Comparison of ENCODE assay signal across 11 cellular contexts in genomic region chr6:138278326-138278725, GRCh38.
DNase-seq lines count a peak whose midpoint lies in the region; ATAC-seq and TF ChIP-seq lines count a peak whose summit lies in the region.
"Had no signal": no experiment of that assay in that cellular context is flagged by ENCODE, and none has a peak within 500 bp of the region (broad histone marks: within the 10 kb centered on the region; RNA-seq: fewer than 3 reads in every experiment).

No MANE protein-coding gene starts in this region.

- no peak overlapping the region for H3K27ac Mint-ChIP-seq in naive thymus-derived CD4-positive, alpha-beta T cell
- H3K27ac Mint-ChIP-seq in endothelial cell (ENCODE audit: unreplicated experiment): no peak overlapping the region
- H3K27ac Mint-ChIP-seq: dendritic cell treated with granulocyte-macrophage colony-stimulating factor and Interleukin-4, amounts not matched to agents 40 ng/mL and 50 ng/mL, for 4 days; T-helper 2 cell treated with Interferon-gamma antibody and Interleukin-4, amounts not matched to agents 5 μg/mL and 100 μg/mL, for 36 hours had no signal

- no peaks in the 10 kb centered on the region for H3K9me3 ChIP-seq in esophagus squamous epithelium
- no peaks in the 10 kb centered on the region for H3K9me3 ChIP-seq in naive thymus-derived CD4-positive, alpha-beta T cell (ENCODE audit: control insufficient read depth in 2 of 3, low read length in 3 of 3)

- H3K9me3 Mint-ChIP-seq in naive thymus-derived CD4-positive, alpha-beta T cell: no peaks in the 10 kb centered on the region
- no peaks in the 10 kb centered on the region for H3K9me3 Mint-ChIP-seq in endothelial cell (ENCODE audit: unreplicated experiment)
- H3K9me3 Mint-ChIP-seq: dendritic cell treated with granulocyte-macrophage colony-stimulating factor and Interleukin-4, amounts not matched to agents 40 ng/mL and 50 ng/mL, for 4 days; T-helper 2 cell treated with Interferon-gamma antibody and Interleukin-4, amounts not matched to agents 5 μg/mL and 100 μg/mL, for 36 hours had no signal

- POLR2A ChIA-PET in naive thymus-derived CD4-positive, alpha-beta T cell (lab: Charles Lee): no interaction called here

- no peaks in the 10 kb centered on the region for H3K36me3 Mint-ChIP-seq in naive thymus-derived CD4-positive, alpha-beta T cell
- peaks cover 4% of the 10 kb centered on the region for H3K36me3 Mint-ChIP-seq in endothelial cell (ENCODE audit: low read depth, unreplicated experiment)

- H3K27me3 ChIP-seq in esophagus squamous epithelium: no peaks in the 10 kb centered on the region
- H3K27me3 ChIP-seq in naive thymus-derived CD4-positive, alpha-beta T cell (ENCODE audit: control insufficient read depth in 2 of 2, insufficient read depth in 2 of 2, low read length in 2 of 2): no peaks in the 10 kb centered on the region

- peak in 5 of 6 experiments; percentile 12 to 55 (median 31) for TF ChIP-seq CTCF in esophagus squamous epithelium (IDR thresholded peaks at IDR 0.05)
- no peak for TF ChIP-seq CTCF in endothelial cell (IDR thresholded peaks at IDR 0.05; ENCODE audit: unreplicated experiment)

- H3K4me1 ChIP-seq in esophagus squamous epithelium: no peaks in the 10 kb centered on the region
- no peaks in the 10 kb centered on the region for H3K4me1 ChIP-seq in naive thymus-derived CD4-positive, alpha-beta T cell (ENCODE audit: control insufficient read depth in 2 of 2, insufficient read depth in 2 of 2, low read length in 2 of 2)

- H3K4me3 Mint-ChIP-seq in naive thymus-derived CD4-positive, alpha-beta T cell: no peak overlapping the region
- H3K4me3 Mint-ChIP-seq in endothelial cell (ENCODE audit: unreplicated experiment): no peak overlapping the region
- H3K4me3 Mint-ChIP-seq: dendritic cell treated with granulocyte-macrophage colony-stimulating factor and Interleukin-4, amounts not matched to agents 40 ng/mL and 50 ng/mL, for 4 days; T-helper 2 cell treated with Interferon-gamma antibody and Interleukin-4, amounts not matched to agents 5 μg/mL and 100 μg/mL, for 36 hours had no signal

- intact Hi-C loops in esophagus squamous epithelium (cut with DNase I): no loop called here
- intact Hi-C loops in naive thymus-derived CD4-positive, alpha-beta T cell (cut with micrococcal nuclease): no loop called here

- H3K4me3 ChIP-seq in esophagus squamous epithelium: no peak overlapping the region
- H3K4me3 ChIP-seq in naive thymus-derived CD4-positive, alpha-beta T cell (ENCODE audit: low read length): no peak overlapping the region

- DNase-seq in EL: peak; percentile 23
- DNase-seq in NCI-H526 (lab: John Stamatoyannopoulos, UW): peak; percentile 22 to 53
- DNase-seq in esophagus squamous epithelium (lab: John Stamatoyannopoulos, UW): no peak
- no peak for DNase-seq in naive thymus-derived CD4-positive, alpha-beta T cell
- DNase-seq in NCI-H446 (lab: John Stamatoyannopoulos, UW): no peak
- DNase-seq in endothelial cell (ENCODE audit: low spot score): no peak

- ATAC-seq in naive thymus-derived CD4-positive, alpha-beta T cell: peak; percentile 16
- ATAC-seq in GM21825 (IDR thresholded peaks at IDR 0.05; ENCODE audit: unreplicated experiment): no peak
- no peak for ATAC-seq in GM21528 (IDR thresholded peaks at IDR 0.05; ENCODE audit: low FRiP score, unreplicated experiment)

- no peaks in the 10 kb centered on the region for H3K36me3 ChIP-seq in esophagus squamous epithelium
- H3K36me3 ChIP-seq in naive thymus-derived CD4-positive, alpha-beta T cell (ENCODE audit: control insufficient read depth in 2 of 3, insufficient read depth in 3 of 3, low read length in 3 of 3): no peaks in the 10 kb centered on the region

- 43 to 46% methylated on average over 2 to 12 of the region's 12 CpGs for WGBS in esophagus squamous epithelium, 2 donors

- CTCF ChIA-PET in naive thymus-derived CD4-positive, alpha-beta T cell (lab: Charles Lee): no interaction called here

- no peak overlapping the region for H3K27ac ChIP-seq in esophagus squamous epithelium
- no peak overlapping the region for H3K27ac ChIP-seq in naive thymus-derived CD4-positive, alpha-beta T cell (ENCODE audit: low read depth, low read length)
- H3K27ac ChIP-seq: HL-60 had no signal

- H3K27me3 Mint-ChIP-seq in naive thymus-derived CD4-positive, alpha-beta T cell: peaks cover 0 to 4% (median 0%) of the 10 kb centered on the region in 5 donors
- H3K27me3 Mint-ChIP-seq in endothelial cell (ENCODE audit: unreplicated experiment): no peaks in the 10 kb centered on the region
- H3K27me3 Mint-ChIP-seq: dendritic cell treated with granulocyte-macrophage colony-stimulating factor and Interleukin-4, amounts not matched to agents 40 ng/mL and 50 ng/mL, for 4 days had no signal

- H3K4me1 Mint-ChIP-seq in naive thymus-derived CD4-positive, alpha-beta T cell: no peaks in the 10 kb centered on the region
- H3K4me1 Mint-ChIP-seq in endothelial cell (ENCODE audit: unreplicated experiment): no peaks in the 10 kb centered on the region

- no peak for TF ChIP-seq POLR2A in esophagus squamous epithelium (IDR thresholded peaks at IDR 0.05)

Comparison
In these comparisons a context has a peak if more than half of its experiments do, and no peak if none do; other contexts are left out.
1. DNase-seq: peak in EL (single experiment) and NCI-H526 (2 of 2); none in esophagus squamous epithelium (single experiment), naive thymus-derived CD4-positive, alpha-beta T cell (0 of 9), NCI-H446 (0 of 2) and endothelial cell (single experiment).